ENCODE assay signal across 25 cellular contexts in genomic region chr11:134700101-134700640, GRCh38.
"Had no signal": no experiment of that assay in that cellular context is flagged by ENCODE, and none has a peak within 500 bp of the region (broad histone marks: within the 10 kb centered on the region; RNA-seq: fewer than 3 reads in every experiment).

No MANE protein-coding gene starts in this region.

- H3K27ac Mint-ChIP-seq: mesothelial cell of epicardium; naive B cell; naive thymus-derived CD8-positive, alpha-beta T cell had no signal

- H3K4me3 ChIP-seq: coronary artery, dorsolateral prefrontal cortex, esophagus squamous epithelium, gastrocnemius medialis, heart right ventricle, left lung, lower lobe of right lung, mucosa of descending colon had no signal

- H3K36me3 ChIP-seq: esophagus squamous epithelium, gastrocnemius medialis, heart right ventricle, left lung, lower lobe of right lung had no signal

- H3K9me3 Mint-ChIP-seq: mesothelial cell of epicardium had no signal

- H3K4me1 ChIP-seq: esophagus squamous epithelium, gastrocnemius medialis, heart right ventricle, left lung, lower lobe of right lung had no signal

- H3K4me1 Mint-ChIP-seq: mesothelial cell of epicardium; naive B cell; naive thymus-derived CD8-positive, alpha-beta T cell had no signal

- DNase-seq: dermis blood vessel endothelial cell; dorsolateral prefrontal cortex; effector CD4-positive, alpha-beta T cell; effector memory CD4-positive, alpha-beta T cell; esophagus squamous epithelium; foreskin fibroblast; foreskin melanocyte; gastrocnemius medialis; glutamatergic neuron; head of caudate nucleus; heart right ventricle; hippocampal formation; left cardiac atrium; left lung; left ventricle myocardium superior; lower lobe of right lung; mesenchymal stem cell; mucosa of descending colon; naive B cell; naive thymus-derived CD8-positive, alpha-beta T cell had no signal

- ATAC-seq: gastrocnemius medialis; heart right ventricle; left cardiac atrium; left lung; left ventricle myocardium superior; lower lobe of right lung; mucosa of descending colon; naive thymus-derived CD8-positive, alpha-beta T cell had no signal

- H3K36me3 Mint-ChIP-seq: mesothelial cell of epicardium; naive B cell; naive thymus-derived CD8-positive, alpha-beta T cell had no signal

- H3K4me3 Mint-ChIP-seq: mesothelial cell of epicardium; naive B cell; naive thymus-derived CD8-positive, alpha-beta T cell had no signal

- H3K27ac ChIP-seq: coronary artery, dorsolateral prefrontal cortex, esophagus squamous epithelium, gastrocnemius medialis, heart right ventricle, left lung, lower lobe of right lung had no signal

- H3K9me3 ChIP-seq: esophagus squamous epithelium, gastrocnemius medialis, heart right ventricle, left lung, lower lobe of right lung, mucosa of descending colon had no signal

- FAIRE-seq: endothelial cell of umbilical vein, islet of Langerhans, keratinocyte had no signal
